1 cellular context compared by ENCODE assay signal in the genomic region with DNA sequence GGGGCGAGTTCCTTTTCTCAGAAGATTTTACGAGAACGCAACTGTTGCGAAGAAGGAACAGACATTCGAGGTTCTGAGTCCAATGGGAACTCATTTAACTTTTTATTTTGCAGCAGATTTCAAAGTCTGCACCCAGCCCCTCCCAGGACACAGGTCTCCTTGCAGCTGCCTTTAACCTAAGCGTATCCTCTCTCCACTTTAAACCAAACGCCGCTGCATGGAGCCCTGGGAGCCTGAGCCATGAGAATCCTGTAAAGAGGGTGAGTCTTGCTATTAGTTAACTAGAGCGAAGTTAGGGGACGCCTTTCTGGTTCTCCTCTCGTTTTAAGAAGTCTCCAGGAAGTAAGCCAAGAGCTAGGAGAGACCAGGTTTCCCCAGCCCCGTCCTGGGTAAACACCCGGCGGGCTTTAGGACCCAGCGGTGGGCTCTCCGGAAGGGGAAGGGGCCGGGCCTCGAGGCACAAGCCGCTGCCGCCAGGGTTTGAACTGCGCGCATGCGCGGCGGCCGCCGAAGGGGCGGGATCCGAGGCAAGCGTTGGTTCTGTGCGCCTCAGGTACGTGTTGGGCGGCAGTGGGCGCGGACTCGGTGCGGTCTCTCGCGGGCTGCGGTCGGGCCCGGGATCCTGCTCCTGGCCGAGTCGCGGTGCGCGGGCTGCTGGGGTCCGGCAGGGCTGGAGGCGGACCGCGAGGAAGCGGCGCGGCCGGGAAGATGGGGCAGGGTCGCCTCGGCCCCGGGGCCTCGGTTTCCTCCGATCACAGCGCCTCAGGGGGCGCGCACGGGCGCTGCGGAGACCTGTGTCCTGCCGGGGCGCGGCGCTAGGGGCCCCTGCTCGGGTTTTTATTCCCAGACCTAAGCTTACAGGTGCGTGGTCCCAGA.
TF ChIP-seq lines count a peak whose summit lies in the region.

TDP1 (plus strand) TSS at position 510 of the 876 bp plus-strand sequence. CDS start 7,188 bp downstream, outside the sequence.

TF ChIP-seq in A549, 52 proteins besides CTCF, POLR2A, EP300 and RAD21 (continued from another document):
- TF ChIP-seq ELK1 (IDR thresholded peaks at IDR 0.05; ENCODE audit: low read depth, low read length) = no peak
- TF ChIP-seq RNF2 (IDR thresholded peaks at IDR 0.05; ENCODE audit: borderline replicate concordance, low read depth) = no peak
- no peak for TF ChIP-seq KDM1A (IDR thresholded peaks at IDR 0.05; ENCODE audit: low read depth)
- TF ChIP-seq RFX5 (IDR thresholded peaks at IDR 0.05) = no peak
- no peak for TF ChIP-seq CHD4 (IDR thresholded peaks at IDR 0.05; ENCODE audit: borderline replicate concordance)
- TF ChIP-seq ESRRA (IDR thresholded peaks at IDR 0.05; ENCODE audit: borderline replicate concordance, low read length) = no peak
- TF ChIP-seq, protein P1, sequence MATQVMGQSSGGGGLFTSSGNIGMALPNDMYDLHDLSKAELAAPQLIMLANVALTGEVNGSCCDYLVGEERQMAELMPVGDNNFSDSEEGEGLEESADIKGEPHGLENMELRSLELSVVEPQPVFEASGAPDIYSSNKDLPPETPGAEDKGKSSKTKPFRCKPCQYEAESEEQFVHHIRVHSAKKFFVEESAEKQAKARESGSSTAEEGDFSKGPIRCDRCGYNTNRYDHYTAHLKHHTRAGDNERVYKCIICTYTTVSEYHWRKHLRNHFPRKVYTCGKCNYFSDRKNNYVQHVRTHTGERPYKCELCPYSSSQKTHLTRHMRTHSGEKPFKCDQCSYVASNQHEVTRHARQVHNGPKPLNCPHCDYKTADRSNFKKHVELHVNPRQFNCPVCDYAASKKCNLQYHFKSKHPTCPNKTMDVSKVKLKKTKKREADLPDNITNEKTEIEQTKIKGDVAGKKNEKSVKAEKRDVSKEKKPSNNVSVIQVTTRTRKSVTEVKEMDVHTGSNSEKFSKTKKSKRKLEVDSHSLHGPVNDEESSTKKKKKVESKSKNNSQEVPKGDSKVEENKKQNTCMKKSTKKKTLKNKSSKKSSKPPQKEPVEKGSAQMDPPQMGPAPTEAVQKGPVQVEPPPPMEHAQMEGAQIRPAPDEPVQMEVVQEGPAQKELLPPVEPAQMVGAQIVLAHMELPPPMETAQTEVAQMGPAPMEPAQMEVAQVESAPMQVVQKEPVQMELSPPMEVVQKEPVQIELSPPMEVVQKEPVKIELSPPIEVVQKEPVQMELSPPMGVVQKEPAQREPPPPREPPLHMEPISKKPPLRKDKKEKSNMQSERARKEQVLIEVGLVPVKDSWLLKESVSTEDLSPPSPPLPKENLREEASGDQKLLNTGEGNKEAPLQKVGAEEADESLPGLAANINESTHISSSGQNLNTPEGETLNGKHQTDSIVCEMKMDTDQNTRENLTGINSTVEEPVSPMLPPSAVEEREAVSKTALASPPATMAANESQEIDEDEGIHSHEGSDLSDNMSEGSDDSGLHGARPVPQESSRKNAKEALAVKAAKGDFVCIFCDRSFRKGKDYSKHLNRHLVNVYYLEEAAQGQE (IDR thresholded peaks at IDR 0.05) = 0 out of 2 replicates have a peak, but pooled peaks have one; percentile 28
- no peak for TF ChIP-seq HES2 (IDR thresholded peaks at IDR 0.05)
- TF ChIP-seq MYC (IDR thresholded peaks at IDR 0.05; ENCODE audit: borderline replicate concordance, low read length) = no peak
- TF ChIP-seq FOSB (CRISPR knock-in tag; IDR thresholded peaks at IDR 0.05) = no peak
- TF ChIP-seq HDAC2 (IDR thresholded peaks at IDR 0.05) = no peak
- TF ChIP-seq JUN (IDR thresholded peaks at IDR 0.05) = peak in 1 of 2 experiments; percentile 64; a peak in 2 of 5 replicates
- no peak for TF ChIP-seq NFE2L2 (conservative IDR thresholded peaks at IDR 0.05; ENCODE audit: low read length)
- peak; percentile 61; the same call in 1 of the 3 replicates for TF ChIP-seq BCL3 (IDR thresholded peaks at IDR 0.05)
- no peak for TF ChIP-seq HOXA7 (CRISPR knock-in tag; IDR thresholded peaks at IDR 0.05)
- no peak for TF ChIP-seq NR3C1 (IDR thresholded peaks at IDR 0.05)
- TF ChIP-seq KDM5A (IDR thresholded peaks at IDR 0.05) = no peak
TF ChIP-seq in A549: peak in this region for 5.
